In genomic region chr3:52742418-52743041, GRCh38 we compare ENCODE assay signal across 8 cellular contexts.
DNase-seq lines count a peak whose midpoint lies in the region; ATAC-seq and TF ChIP-seq lines count a peak whose summit lies in the region.

No MANE protein-coding gene starts in this region.

- DNase-seq in AG08396 (ENCODE audit: low spot score) (peak; percentile 31), GM13976 (ENCODE audit: low spot score) (peak; percentile 63), germinal center (ENCODE audit: low spot score) (peak; percentile 37), smooth muscle cell of the brain vasculature (ENCODE audit: low read depth, low spot score) (peak; percentile 9), middle frontal gyrus (ENCODE audit: extremely low spot score, low spot score) (no peak)
- DNase-seq in activated naive CD4-positive, alpha-beta T cell treated with anti-CD3 and anti-CD28 coated beads, Interleukin-2, amount 10 ng/mL, durations not matched to agents 7 days and 5 days = no peak

- H3K4me1 Mint-ChIP-seq in activated naive CD4-positive, alpha-beta T cell treated with anti-CD3 and anti-CD28 coated beads, Interleukin-2, amount 10 ng/mL, durations not matched to agents 7 days and 5 days = no peaks in the 10 kb centered on the region

- ATAC-seq in SK-N-SH treated with all-trans-retinoic acid at 6 μM for 48 hours = peak; percentile 81
- no peak for ATAC-seq in HG03378 (IDR thresholded peaks at IDR 0.05; ENCODE audit: unreplicated experiment)

- CTCF ChIA-PET in activated naive CD4-positive, alpha-beta T cell treated with anti-CD3 and anti-CD28 coated beads, Interleukin-2, amount 10 ng/mL, durations not matched to agents 7 days and 5 days (lab: Charles Lee) = interaction anchor here (0.9 to 1.6 kb wide), 6 partner anchors 10 to 329 kb away, joined by 3 to 5 read pairs (median 4); no protein-coding TSS in a partner anchor

- H3K27ac Mint-ChIP-seq in activated naive CD4-positive, alpha-beta T cell treated with anti-CD3 and anti-CD28 coated beads, Interleukin-2, amount 10 ng/mL, durations not matched to agents 7 days and 5 days = no peak overlapping the region

- peaks cover 20% of the 10 kb centered on the region for H3K36me3 Mint-ChIP-seq in activated naive CD4-positive, alpha-beta T cell treated with anti-CD3 and anti-CD28 coated beads, Interleukin-2, amount 10 ng/mL, durations not matched to agents 7 days and 5 days

- peak; percentile 56 for TF ChIP-seq CTCF in GM13976 (IDR thresholded peaks at IDR 0.05; ENCODE audit: borderline replicate concordance, control extremely low read depth, extremely low read depth, insufficient read depth, missing control alignments)

- in situ Hi-C loops in GM13976 (cut with MboI; ENCODE audit: low sequenced_read_pairs, unreplicated experiment) = loop anchor here (25.0 kb wide), 1 partner anchor 320 kb away; no protein-coding TSS in a partner anchor

- no peaks in the 10 kb centered on the region for H3K9me3 Mint-ChIP-seq in activated naive CD4-positive, alpha-beta T cell treated with anti-CD3 and anti-CD28 coated beads, Interleukin-2, amount 10 ng/mL, durations not matched to agents 7 days and 5 days

- no peaks in the 10 kb centered on the region for H3K27me3 Mint-ChIP-seq in activated naive CD4-positive, alpha-beta T cell treated with anti-CD3 and anti-CD28 coated beads, Interleukin-2, amount 10 ng/mL, durations not matched to agents 7 days and 5 days

- H3K4me3 Mint-ChIP-seq in activated naive CD4-positive, alpha-beta T cell treated with anti-CD3 and anti-CD28 coated beads, Interleukin-2, amount 10 ng/mL, durations not matched to agents 7 days and 5 days = no peak overlapping the region

TF ChIP-seq in SK-N-SH treated with all-trans-retinoic acid at 6 μM for 48 hours, 23 proteins besides CTCF, POLR2A, EP300 and RAD21:
- TF ChIP-seq PPARA (CRISPR knock-in tag; IDR thresholded peaks at IDR 0.05; ENCODE audit: borderline replicate concordance) (no peak), GLIS3 (CRISPR knock-in tag; IDR thresholded peaks at IDR 0.05) (no peak), ZNF70 (CRISPR knock-in tag; IDR thresholded peaks at IDR 0.05) (no peak), ZFP30 (CRISPR knock-in tag; IDR thresholded peaks at IDR 0.05) (no peak), ZNF8 (CRISPR knock-in tag; IDR thresholded peaks at IDR 0.05) (no peak), ZNF565 (CRISPR knock-in tag; conservative IDR thresholded peaks at IDR 0.05; ENCODE audit: low read depth) (no peak), BACH2 (CRISPR knock-in tag; IDR thresholded peaks at IDR 0.05; ENCODE audit: borderline replicate concordance) (no peak), ZFP3 (CRISPR knock-in tag; IDR thresholded peaks at IDR 0.05) (no peak), TOX (CRISPR knock-in tag; IDR thresholded peaks at IDR 0.05; ENCODE audit: borderline replicate concordance) (no peak)
- TF ChIP-seq, protein P1, sequence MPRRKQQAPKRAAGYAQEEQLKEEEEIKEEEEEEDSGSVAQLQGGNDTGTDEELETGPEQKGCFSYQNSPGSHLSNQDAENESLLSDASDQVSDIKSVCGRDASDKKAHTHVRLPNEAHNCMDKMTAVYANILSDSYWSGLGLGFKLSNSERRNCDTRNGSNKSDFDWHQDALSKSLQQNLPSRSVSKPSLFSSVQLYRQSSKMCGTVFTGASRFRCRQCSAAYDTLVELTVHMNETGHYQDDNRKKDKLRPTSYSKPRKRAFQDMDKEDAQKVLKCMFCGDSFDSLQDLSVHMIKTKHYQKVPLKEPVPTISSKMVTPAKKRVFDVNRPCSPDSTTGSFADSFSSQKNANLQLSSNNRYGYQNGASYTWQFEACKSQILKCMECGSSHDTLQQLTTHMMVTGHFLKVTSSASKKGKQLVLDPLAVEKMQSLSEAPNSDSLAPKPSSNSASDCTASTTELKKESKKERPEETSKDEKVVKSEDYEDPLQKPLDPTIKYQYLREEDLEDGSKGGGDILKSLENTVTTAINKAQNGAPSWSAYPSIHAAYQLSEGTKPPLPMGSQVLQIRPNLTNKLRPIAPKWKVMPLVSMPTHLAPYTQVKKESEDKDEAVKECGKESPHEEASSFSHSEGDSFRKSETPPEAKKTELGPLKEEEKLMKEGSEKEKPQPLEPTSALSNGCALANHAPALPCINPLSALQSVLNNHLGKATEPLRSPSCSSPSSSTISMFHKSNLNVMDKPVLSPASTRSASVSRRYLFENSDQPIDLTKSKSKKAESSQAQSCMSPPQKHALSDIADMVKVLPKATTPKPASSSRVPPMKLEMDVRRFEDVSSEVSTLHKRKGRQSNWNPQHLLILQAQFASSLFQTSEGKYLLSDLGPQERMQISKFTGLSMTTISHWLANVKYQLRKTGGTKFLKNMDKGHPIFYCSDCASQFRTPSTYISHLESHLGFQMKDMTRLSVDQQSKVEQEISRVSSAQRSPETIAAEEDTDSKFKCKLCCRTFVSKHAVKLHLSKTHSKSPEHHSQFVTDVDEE (CRISPR knock-in tag; IDR thresholded peaks at IDR 0.05) = no peak

Comparison
In these comparisons a context has a peak if more than half of its experiments do, and no peak if none do; other contexts are left out.
1. DNase-seq: peak in AG08396 (single experiment), GM13976 (single experiment), germinal center (single experiment) and smooth muscle cell of the brain vasculature (single experiment); none in activated naive CD4-positive, alpha-beta T cell treated with anti-CD3 and anti-CD28 coated beads, Interleukin-2, amount 10 ng/mL, durations not matched to agents 7 days and 5 days (single experiment) and middle frontal gyrus (single experiment).